1 cellular context compared by ENCODE assay signal in the genomic region with DNA sequence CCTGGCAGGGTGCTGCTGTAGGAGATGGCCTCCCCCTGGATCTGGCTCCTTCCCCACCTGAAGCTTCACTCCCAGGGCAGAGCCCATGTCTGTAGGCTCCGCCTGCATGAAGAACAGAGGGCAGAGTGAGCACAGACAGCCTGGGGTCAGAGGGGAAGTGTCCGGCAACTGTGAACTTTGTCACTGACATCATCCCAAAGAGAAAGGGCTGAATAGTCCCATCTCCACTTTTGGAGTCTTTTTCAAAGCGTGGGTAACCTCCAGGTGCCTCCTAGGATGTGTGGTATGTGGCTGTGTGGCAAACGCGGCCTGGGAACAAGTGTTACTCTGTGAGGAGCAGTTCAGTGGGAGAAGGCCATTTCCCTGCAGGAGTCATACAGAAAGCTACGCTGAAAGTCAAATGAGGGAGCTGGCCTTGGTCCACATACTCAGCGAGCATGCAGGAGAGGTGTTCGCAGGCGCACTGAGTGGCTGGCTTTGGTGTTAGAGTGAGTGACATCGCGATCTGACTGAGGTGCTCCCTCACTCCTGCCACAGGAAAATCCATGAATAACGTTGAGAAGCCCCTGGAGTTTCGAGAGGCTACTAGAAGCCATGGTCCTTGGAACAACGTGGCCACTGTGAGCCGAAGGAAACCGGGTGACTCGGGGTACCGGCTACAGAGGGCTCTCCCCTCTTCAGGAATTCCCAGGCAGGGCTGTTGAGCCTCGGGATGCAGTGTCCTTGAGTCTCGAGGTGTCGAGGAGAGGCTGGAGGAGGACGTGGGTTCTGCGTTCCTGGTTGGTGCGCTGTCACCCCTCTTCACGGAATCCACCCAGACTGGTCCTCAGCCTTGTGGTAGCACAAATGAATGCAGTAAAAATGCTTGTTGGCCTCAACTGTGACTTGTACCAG.
TF ChIP-seq lines count a peak whose summit lies in the region.

No MANE protein-coding gene starts in this region.

TF ChIP-seq in GM23338, 12 proteins besides CTCF, POLR2A, EP300 and RAD21:
- TF ChIP-seq, protein P1, sequence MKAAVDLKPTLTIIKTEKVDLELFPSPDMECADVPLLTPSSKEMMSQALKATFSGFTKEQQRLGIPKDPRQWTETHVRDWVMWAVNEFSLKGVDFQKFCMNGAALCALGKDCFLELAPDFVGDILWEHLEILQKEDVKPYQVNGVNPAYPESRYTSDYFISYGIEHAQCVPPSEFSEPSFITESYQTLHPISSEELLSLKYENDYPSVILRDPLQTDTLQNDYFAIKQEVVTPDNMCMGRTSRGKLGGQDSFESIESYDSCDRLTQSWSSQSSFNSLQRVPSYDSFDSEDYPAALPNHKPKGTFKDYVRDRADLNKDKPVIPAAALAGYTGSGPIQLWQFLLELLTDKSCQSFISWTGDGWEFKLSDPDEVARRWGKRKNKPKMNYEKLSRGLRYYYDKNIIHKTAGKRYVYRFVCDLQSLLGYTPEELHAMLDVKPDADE (IDR thresholded peaks at IDR 0.05), result no peak
- no peak for TF ChIP-seq ZNF114 (CRISPR knock-in tag; IDR thresholded peaks at IDR 0.05)
- TF ChIP-seq REST (IDR thresholded peaks at IDR 0.05; ENCODE audit: unreplicated experiment), result no peak
- no peak for TF ChIP-seq EZH2 (IDR thresholded peaks at IDR 0.05; ENCODE audit: low read depth, unreplicated experiment)
- no peak for TF ChIP-seq ZNF331 (CRISPR knock-in tag; IDR thresholded peaks at IDR 0.05; ENCODE audit: low read depth)
- TF ChIP-seq JUNB (IDR thresholded peaks at IDR 0.05; ENCODE audit: unreplicated experiment), result no peak
- no peak for TF ChIP-seq CREB1 (CRISPR knock-in tag; IDR thresholded peaks at IDR 0.05; ENCODE audit: low read depth)
- no peak for TF ChIP-seq NANOG (IDR thresholded peaks at IDR 0.05; ENCODE audit: borderline replicate concordance)
- TF ChIP-seq EZH2phosphoT487 (IDR thresholded peaks at IDR 0.05; ENCODE audit: unreplicated experiment), result no peak
- no peak for TF ChIP-seq ZNF462 (CRISPR knock-in tag; IDR thresholded peaks at IDR 0.05)
- no peak for TF ChIP-seq STAT1 (IDR thresholded peaks at IDR 0.05; ENCODE audit: unreplicated experiment)
- TF ChIP-seq POLR2AphosphoS5 (IDR thresholded peaks at IDR 0.05; ENCODE audit: low read depth), result no peak
